In the genomic region with DNA sequence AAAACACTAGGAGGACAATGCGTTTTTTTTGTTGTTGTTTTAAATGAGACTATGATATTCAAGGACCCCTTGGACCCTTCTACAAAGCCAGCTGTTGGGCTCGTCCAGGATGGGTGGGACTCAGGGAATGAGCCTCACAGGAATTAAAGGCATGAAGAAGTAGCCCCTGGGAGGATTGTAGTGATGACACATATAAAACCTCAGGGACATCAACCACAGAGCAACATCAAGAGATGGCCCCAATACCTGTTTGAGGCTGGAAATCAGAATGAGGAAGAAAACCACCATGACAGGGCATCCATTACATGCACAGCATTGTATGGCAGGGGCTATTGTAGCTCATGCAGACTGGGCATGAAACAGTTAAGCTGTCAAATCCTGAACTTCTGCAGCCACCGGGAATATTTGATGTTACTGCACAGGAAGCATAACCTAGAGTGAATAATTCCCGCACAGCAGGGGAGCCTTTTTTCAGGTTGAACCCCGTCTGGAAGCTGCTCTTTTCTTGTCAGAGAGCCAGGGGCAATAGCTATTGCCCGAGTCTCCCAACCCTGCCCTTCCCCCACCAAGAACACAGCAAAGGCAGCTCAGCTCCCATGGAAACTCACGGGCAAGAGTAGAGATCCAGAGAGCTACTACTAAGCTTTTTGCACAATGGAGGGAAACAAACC, we compare ENCODE assay signal across 11 cellular contexts.
DNase-seq lines count a peak whose midpoint lies in the region; ATAC-seq and TF ChIP-seq lines count a peak whose summit lies in the region.
"Had no signal": no experiment of that assay in that cellular context is flagged by ENCODE, and none has a peak within 500 bp of the region (broad histone marks: within the 10 kb centered on the region; RNA-seq: fewer than 3 reads in every experiment).

No MANE protein-coding gene starts in this region.

- no peak for ATAC-seq in GM21447 (IDR thresholded peaks at IDR 0.05; ENCODE audit: unreplicated experiment)
- no peak for ATAC-seq in HG03108 (IDR thresholded peaks at IDR 0.05; ENCODE audit: unreplicated experiment)
- ATAC-seq: activated CD8-positive, alpha-beta memory T cell treated with anti-CD3 and anti-CD28 coated beads, Interleukin-2, amount 10 ng/mL, durations not matched to agents 7 days and 5 days had no signal

- no peaks in the 10 kb centered on the region for H3K36me3 ChIP-seq in HEK293 (ENCODE audit: control insufficient read depth in 2 of 2, insufficient read depth in 1 of 2, low read length in 2 of 2)
- H3K36me3 ChIP-seq: right atrium auricular region had no signal

- peaks cover 0 to 6% (median 0%) of the 10 kb centered on the region in 45 donors for H3K27me3 ChIP-seq in dorsolateral prefrontal cortex
- H3K27me3 ChIP-seq: right atrium auricular region had no signal

- POLR2A ChIA-PET in HEK293 (lab: Yijun Ruan, JAX), result interaction anchor here (1.2 kb wide), 1 partner anchor 373 kb away, joined by 6 read pairs; a partner anchor contains a TSS

- H3K27ac Mint-ChIP-seq in osteocyte (ENCODE audit: unreplicated experiment), result peak overlapping the region; percentile 37
- H3K27ac Mint-ChIP-seq: activated CD8-positive, alpha-beta memory T cell treated with anti-CD3 and anti-CD28 coated beads, Interleukin-2, amount 10 ng/mL, durations not matched to agents 7 days and 5 days had no signal

- H3K4me1 ChIP-seq in HEK293 (ENCODE audit: control insufficient read depth, insufficient read depth, low read length), result 0 out of 2 replicates have a peak, but pooled peaks cover 5% of the 10 kb centered on the region

- DNase-seq in NCI-H748 (lab: John Stamatoyannopoulos, UW; ENCODE audit: unreplicated experiment) (peak; percentile 74), dermis microvascular lymphatic vessel endothelial cell (ENCODE audit: low read depth in 2 of 2) (peak; percentile 79 to 87), osteocyte (ENCODE audit: extremely low spot score, unreplicated experiment) (no peak), dorsolateral prefrontal cortex (no peak)
- no peak for DNase-seq in activated T-cell treated with anti-CD3 and anti-CD28 coated beads, Interleukin-2, amount 50 U/mL, for 1 hour
- DNase-seq: activated CD8-positive, alpha-beta memory T cell treated with anti-CD3 and anti-CD28 coated beads, Interleukin-2, amount 10 ng/mL, durations not matched to agents 7 days and 5 days; cortex of kidney had no signal

- H3K27ac ChIP-seq in HEK293 (ENCODE audit: extremely low read depth, low read depth, low read length), result peak overlapping the region; percentile 10; the same call in 1 of the 2 replicates
- peak overlapping the region in 4 of 59 donors; percentile 21 to 50 (median 29) for H3K27ac ChIP-seq in dorsolateral prefrontal cortex
- H3K27ac ChIP-seq: right atrium auricular region had no signal

- H3K36me3 Mint-ChIP-seq in osteocyte (ENCODE audit: unreplicated experiment), result peaks cover 4% of the 10 kb centered on the region

- peaks cover 6% of the 10 kb centered on the region for H3K9me3 Mint-ChIP-seq in osteocyte (ENCODE audit: unreplicated experiment)

- intact Hi-C loops in dorsolateral prefrontal cortex (cut with DNase I), result no loop called here

- CTCF ChIA-PET in HEK293 (lab: Yijun Ruan, JAX), result interaction anchor here (0.7 kb wide), 1 partner anchor 308 kb away, joined by 3 read pairs; no protein-coding TSS in a partner anchor

- peak overlapping the region; percentile 10 for H3K4me3 Mint-ChIP-seq in osteocyte (ENCODE audit: unreplicated experiment)
- H3K4me3 Mint-ChIP-seq: activated CD8-positive, alpha-beta memory T cell treated with anti-CD3 and anti-CD28 coated beads, Interleukin-2, amount 10 ng/mL, durations not matched to agents 7 days and 5 days had no signal

- no peaks in the 10 kb centered on the region for H3K27me3 Mint-ChIP-seq in osteocyte (ENCODE audit: unreplicated experiment)
- H3K27me3 Mint-ChIP-seq: activated CD8-positive, alpha-beta memory T cell treated with anti-CD3 and anti-CD28 coated beads, Interleukin-2, amount 10 ng/mL, durations not matched to agents 7 days and 5 days had no signal

- peaks cover 31% of the 10 kb centered on the region for H3K4me1 Mint-ChIP-seq in osteocyte (ENCODE audit: unreplicated experiment)
- H3K4me1 Mint-ChIP-seq: activated CD8-positive, alpha-beta memory T cell treated with anti-CD3 and anti-CD28 coated beads, Interleukin-2, amount 10 ng/mL, durations not matched to agents 7 days and 5 days had no signal

- H3K4me3 ChIP-seq in HEK293 (ENCODE audit: low read depth, low read length), result no peak overlapping the region
- H3K4me3 ChIP-seq in dorsolateral prefrontal cortex, result peak overlapping the region in 4 of 59 donors; percentile 5 to 21 (median 15)

- H3K9me3 ChIP-seq in HEK293 (ENCODE audit: control insufficient read depth, insufficient read depth, low read depth, low read length), result no peaks in the 10 kb centered on the region

- no peak for TF ChIP-seq CTCF in HEK293 (tag by site-specific recombination; IDR thresholded peaks at IDR 0.05)
- TF ChIP-seq CTCF in osteocyte (IDR thresholded peaks at IDR 0.05), result no peak
- no peak for TF ChIP-seq CTCF in dorsolateral prefrontal cortex (IDR thresholded peaks at IDR 0.05 in 54 of 56, conservative IDR thresholded peaks at IDR 0.05 in 2 of 56; ENCODE audit: low read depth in 1 of 56, partially characterized antibody in 56 of 56)

TF ChIP-seq in HEK293, 187 proteins besides CTCF, POLR2A, EP300 and RAD21:
- TF ChIP-seq, protein P1, sequence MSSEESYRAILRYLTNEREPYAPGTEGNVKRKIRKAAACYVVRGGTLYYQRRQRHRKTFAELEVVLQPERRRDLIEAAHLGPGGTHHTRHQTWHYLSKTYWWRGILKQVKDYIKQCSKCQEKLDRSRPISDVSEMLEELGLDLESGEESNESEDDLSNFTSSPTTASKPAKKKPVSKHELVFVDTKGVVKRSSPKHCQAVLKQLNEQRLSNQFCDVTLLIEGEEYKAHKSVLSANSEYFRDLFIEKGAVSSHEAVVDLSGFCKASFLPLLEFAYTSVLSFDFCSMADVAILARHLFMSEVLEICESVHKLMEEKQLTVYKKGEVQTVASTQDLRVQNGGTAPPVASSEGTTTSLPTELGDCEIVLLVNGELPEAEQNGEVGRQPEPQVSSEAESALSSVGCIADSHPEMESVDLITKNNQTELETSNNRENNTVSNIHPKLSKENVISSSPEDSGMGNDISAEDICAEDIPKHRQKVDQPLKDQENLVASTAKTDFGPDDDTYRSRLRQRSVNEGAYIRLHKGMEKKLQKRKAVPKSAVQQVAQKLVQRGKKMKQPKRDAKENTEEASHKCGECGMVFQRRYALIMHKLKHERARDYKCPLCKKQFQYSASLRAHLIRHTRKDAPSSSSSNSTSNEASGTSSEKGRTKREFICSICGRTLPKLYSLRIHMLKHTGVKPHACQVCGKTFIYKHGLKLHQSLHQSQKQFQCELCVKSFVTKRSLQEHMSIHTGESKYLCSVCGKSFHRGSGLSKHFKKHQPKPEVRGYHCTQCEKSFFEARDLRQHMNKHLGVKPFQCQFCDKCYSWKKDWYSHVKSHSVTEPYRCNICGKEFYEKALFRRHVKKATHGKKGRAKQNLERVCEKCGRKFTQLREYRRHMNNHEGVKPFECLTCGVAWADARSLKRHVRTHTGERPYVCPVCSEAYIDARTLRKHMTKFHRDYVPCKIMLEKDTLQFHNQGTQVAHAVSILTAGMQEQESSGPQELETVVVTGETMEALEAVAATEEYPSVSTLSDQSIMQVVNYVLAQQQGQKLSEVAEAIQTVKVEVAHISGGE (tag by site-specific recombination; conservative IDR thresholded peaks at IDR 0.05; ENCODE audit: low read depth), result 0 out of 2 replicates have a peak, but pooled peaks have one; percentile 17
- TF ChIP-seq ZXDB (tag by site-specific recombination; IDR thresholded peaks at IDR 0.05) (0 out of 2 replicates have a peak, but pooled peaks have one; percentile 20), ZNF600 (tag by site-specific recombination; IDR thresholded peaks at IDR 0.05) (0 out of 2 replicates have a peak, but pooled peaks have one; percentile 23), ZNF394 (tag by site-specific recombination; IDR thresholded peaks at IDR 0.05; ENCODE audit: borderline replicate concordance) (peak; percentile 16; the same call in 1 of the 2 replicates), ZNF777 (tag by site-specific recombination; IDR thresholded peaks at IDR 0.05; ENCODE audit: borderline replicate concordance) (no peak), OSR2 (tag by site-specific recombination; IDR thresholded peaks at IDR 0.05) (peak; percentile 68; the same call in 1 of the 2 replicates), FEZF1 (tag by site-specific recombination; IDR thresholded peaks at IDR 0.05) (peak; percentile 86), TRIM28 (IDR thresholded peaks at IDR 0.05; ENCODE audit: borderline replicate concordance, low read length) (peak; percentile 77), ZIC2 (tag by site-specific recombination; IDR thresholded peaks at IDR 0.05) (peak; percentile 55; the same call in 1 of the 2 replicates), RBAK (tag by site-specific recombination; IDR thresholded peaks at IDR 0.05) (no peak), TCF7L2 (IDR thresholded peaks at IDR 0.05; ENCODE audit: borderline replicate concordance, low read depth, low read length) (peak; percentile 59; the same call in 1 of the 2 replicates), ZBTB8A (tag by site-specific recombination; IDR thresholded peaks at IDR 0.05) (peak; percentile 27; the same call in 1 of the 2 replicates)
- TF ChIP-seq, protein P2, sequence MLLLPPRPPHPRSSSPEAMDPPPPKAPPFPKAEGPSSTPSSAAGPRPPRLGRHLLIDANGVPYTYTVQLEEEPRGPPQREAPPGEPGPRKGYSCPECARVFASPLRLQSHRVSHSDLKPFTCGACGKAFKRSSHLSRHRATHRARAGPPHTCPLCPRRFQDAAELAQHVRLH (tag by site-specific recombination; IDR thresholded peaks at IDR 0.05), result no peak
TF ChIP-seq in HEK293: peak in this region for 10.

Comparison
In these comparisons a context has a peak if more than half of its experiments do, and no peak if none do; other contexts are left out.
1. DNase-seq: peak in NCI-H748 (single experiment) and dermis microvascular lymphatic vessel endothelial cell (2 of 2); none in osteocyte (single experiment), dorsolateral prefrontal cortex (0 of 10) and activated T-cell treated with anti-CD3 and anti-CD28 coated beads, Interleukin-2, amount 50 U/mL, for 1 hour (single experiment).